4 cellular contexts compared by ENCODE assay signal in the genomic region with DNA sequence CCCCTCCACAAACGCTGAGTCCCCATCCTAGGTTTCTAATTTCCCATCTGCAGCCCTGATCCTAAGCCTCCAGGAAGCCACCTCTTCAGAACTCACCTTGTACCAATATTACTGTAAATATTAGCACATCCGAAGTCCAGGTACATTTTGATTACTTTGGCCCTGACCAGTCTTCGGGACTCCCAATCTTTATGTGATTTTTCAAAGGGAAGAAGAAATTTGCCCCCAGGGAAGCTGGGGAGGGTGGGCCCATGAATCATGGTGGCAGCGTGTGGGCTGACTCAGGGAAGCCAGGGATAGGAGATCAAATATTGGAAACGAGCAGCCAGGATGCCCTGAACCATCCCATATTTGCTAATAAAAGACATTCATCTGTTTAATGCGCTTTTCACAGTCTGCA.
"Had no signal": no experiment of that assay in that cellular context is flagged by ENCODE, and none has a peak within 500 bp of the region (broad histone marks: within the 10 kb centered on the region; RNA-seq: fewer than 3 reads in every experiment).

No MANE protein-coding gene starts in this region.

- H3K27me3 ChIP-seq: brain microvascular endothelial cell, right atrium auricular region, thyroid gland had no signal

- H3K9me3 ChIP-seq: right atrium auricular region, thyroid gland had no signal

- H3K4me1 ChIP-seq: right atrium auricular region had no signal

- H3K36me3 ChIP-seq: brain microvascular endothelial cell, right atrium auricular region, thyroid gland had no signal

- H3K4me3 ChIP-seq: lung, right atrium auricular region, thyroid gland had no signal

- H3K27ac ChIP-seq: brain microvascular endothelial cell, right atrium auricular region, thyroid gland had no signal
